23 cellular contexts compared by ENCODE assay signal in the genomic region with DNA sequence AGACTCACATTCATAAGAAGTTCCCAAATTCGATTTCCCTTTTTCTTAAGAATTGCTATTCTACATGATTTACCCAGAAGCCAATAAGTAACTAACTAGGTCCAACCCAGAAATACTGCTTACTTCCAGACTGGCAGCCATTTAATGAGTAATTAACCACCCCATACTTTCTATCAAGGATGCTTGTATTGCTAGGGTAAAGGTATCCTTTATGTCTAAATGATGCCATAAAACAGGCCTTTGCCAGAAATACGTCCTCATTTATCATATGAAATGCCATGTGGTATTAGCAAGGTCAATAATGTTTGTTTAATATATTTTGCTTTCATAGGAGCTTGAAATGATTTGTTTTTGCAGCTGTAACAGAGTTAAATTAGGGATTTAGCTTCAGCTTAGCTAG.
"Had no signal": no experiment of that assay in that cellular context is flagged by ENCODE, and none has a peak within 500 bp of the region (broad histone marks: within the 10 kb centered on the region; RNA-seq: fewer than 3 reads in every experiment).

No MANE protein-coding gene starts in this region.

- H3K36me3 Mint-ChIP-seq: naive B cell; stimulated activated effector memory CD8-positive, alpha-beta T cell treated with anti-CD3 and anti-CD28 coated beads, Interleukin-12 subunit alpha, Interleukin-12 subunit beta, amount 100 ng/mL, for 72 hours had no signal

- H3K27ac Mint-ChIP-seq: activated naive CD4-positive, alpha-beta T cell treated with anti-CD3 and anti-CD28 coated beads, Interleukin-2, amount 50 U/mL, for 24 hours; stimulated activated effector memory CD8-positive, alpha-beta T cell treated with anti-CD3 and anti-CD28 coated beads, Interleukin-12 subunit alpha, Interleukin-12 subunit beta, amount 100 ng/mL, for 72 hours had no signal

- H3K9me3 Mint-ChIP-seq: activated naive CD4-positive, alpha-beta T cell treated with anti-CD3 and anti-CD28 coated beads, Interleukin-2, amount 50 U/mL, for 24 hours; central memory CD8-positive, alpha-beta T cell; naive B cell; neural crest cell; stimulated activated effector memory CD8-positive, alpha-beta T cell treated with anti-CD3 and anti-CD28 coated beads, Interleukin-12 subunit alpha, Interleukin-12 subunit beta, amount 100 ng/mL, for 72 hours had no signal

- H3K4me3 Mint-ChIP-seq: central memory CD8-positive, alpha-beta T cell; stimulated activated effector memory CD8-positive, alpha-beta T cell treated with anti-CD3 and anti-CD28 coated beads, Interleukin-12 subunit alpha, Interleukin-12 subunit beta, amount 100 ng/mL, for 72 hours had no signal

- H3K27ac ChIP-seq: ascending aorta, colonic mucosa, left ventricle myocardium inferior, pancreas, stomach, testis, upper lobe of left lung had no signal

- H3K9me3 ChIP-seq: ascending aorta, colonic mucosa, left ventricle myocardium inferior, pancreas, stomach, testis, upper lobe of left lung had no signal

- H3K27me3 Mint-ChIP-seq: activated naive CD4-positive, alpha-beta T cell treated with anti-CD3 and anti-CD28 coated beads, Interleukin-2, amount 50 U/mL, for 24 hours; central memory CD8-positive, alpha-beta T cell; naive B cell had no signal

- H3K4me3 ChIP-seq: ascending aorta, colonic mucosa, left ventricle myocardium inferior, pancreas, stomach, testis, upper lobe of left lung had no signal

- H3K36me3 ChIP-seq: ascending aorta, colonic mucosa, left ventricle myocardium inferior, pancreas, stomach, upper lobe of left lung had no signal

- H3K4me1 ChIP-seq: testis had no signal

- ATAC-seq: sciatic nerve; stimulated activated effector memory CD8-positive, alpha-beta T cell treated with anti-CD3 and anti-CD28 coated beads, Interleukin-12 subunit alpha, Interleukin-12 subunit beta, amount 100 ng/mL, for 72 hours had no signal

- DNase-seq: activated CD4-positive, alpha-beta T cell treated with anti-CD3 and anti-CD28 coated beads, Interleukin-2, amount 50 U/mL, for 1 hour; activated CD4-positive, CD25-positive, alpha-beta regulatory T cell treated with anti-CD3 and anti-CD28 coated beads, Interleukin-2, amount 50 U/mL, for 72 hours; activated CD8-positive, alpha-beta memory T cell treated with anti-CD3 and anti-CD28 coated beads, Interleukin-2, amount 50 U/mL, for 4 hours; activated gamma-delta T cell; activated T-cell treated with anti-CD3 and anti-CD28 coated beads, Interleukin-2, amount 50 U/mL, for 48 hours; colonic mucosa; erythroblast; left ventricle myocardium inferior; naive B cell; pancreas; stimulated activated CD4-positive, alpha-beta T cell treated with anti-CD3 and anti-CD28 coated beads, Interleukin-4, amount 100 ng/mL, for 24 hours; stomach; T-helper 9 cell; testis; upper lobe of left lung had no signal

- FAIRE-seq: endometrium, frontal cortex, pancreas had no signal

- H3K27me3 ChIP-seq: ascending aorta, colonic mucosa, pancreas, stomach, testis, upper lobe of left lung had no signal
